In the genomic region with DNA sequence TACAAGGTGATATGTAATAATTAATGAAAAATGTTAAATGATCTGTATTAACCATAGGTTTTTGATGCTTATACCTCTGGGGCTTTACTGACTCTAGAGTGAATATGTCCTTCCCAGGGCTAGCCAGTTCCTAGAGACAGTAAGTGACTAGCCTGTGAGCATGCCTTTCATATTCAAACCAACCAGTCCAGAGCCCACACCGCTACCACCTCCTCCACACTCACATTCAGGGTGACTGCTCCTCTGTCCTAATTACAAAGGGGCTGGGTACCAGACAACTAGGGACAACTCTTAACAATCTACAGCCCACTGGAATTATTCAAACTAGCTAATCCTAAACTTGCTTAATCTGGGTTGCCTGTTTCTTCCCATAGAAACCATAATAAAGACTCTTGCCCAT, we compare ENCODE assay signal across 28 cellular contexts.
"Had no signal": no experiment of that assay in that cellular context is flagged by ENCODE, and none has a peak within 500 bp of the region (broad histone marks: within the 10 kb centered on the region; RNA-seq: fewer than 3 reads in every experiment).

No MANE protein-coding gene starts in this region.

- ATAC-seq: left colon; left lung; lower lobe of right lung; naive thymus-derived CD8-positive, alpha-beta T cell; pancreas; right cardiac atrium; stimulated activated effector memory CD8-positive, alpha-beta T cell treated with anti-CD3 and anti-CD28 coated beads, Interleukin-12 subunit alpha, Interleukin-12 subunit beta, amount 100 ng/mL, for 72 hours; upper lobe of right lung had no signal

- H3K9me3 Mint-ChIP-seq: immature natural killer cell; naive thymus-derived CD8-positive, alpha-beta T cell; nephron; neural crest cell; stimulated activated effector memory CD8-positive, alpha-beta T cell treated with anti-CD3 and anti-CD28 coated beads, Interleukin-12 subunit alpha, Interleukin-12 subunit beta, amount 100 ng/mL, for 72 hours; stimulated activated naive CD8-positive, alpha-beta T cell treated with anti-CD3 and anti-CD28 coated beads, Interleukin-15, Interleukin-2, amounts not matched to agents 100 ng/mL and 50 ng/mL, for 24 hours had no signal

- H3K27me3 ChIP-seq: left lung, pancreas, sigmoid colon, spleen, suprapubic skin, tibial artery, upper lobe of right lung had no signal

- DNase-seq: immature natural killer cell; kidney; left colon; left lung; lower lobe of right lung; mammary epithelial cell; mesenchymal stem cell; naive thymus-derived CD8-positive, alpha-beta T cell; nucleus accumbens; pancreas; posterior cingulate gyrus; retina; right cardiac atrium; sigmoid colon; small intestine; spleen; stimulated activated CD4-positive, alpha-beta T cell treated with anti-CD3 and anti-CD28 coated beads, Interleukin-4, amount 100 ng/mL, for 24 hours; stimulated activated naive CD4-positive, alpha-beta T cell; tibial artery; trophoblast cell; upper lobe of right lung had no signal

- H3K27me3 Mint-ChIP-seq: naive thymus-derived CD8-positive, alpha-beta T cell; stimulated activated naive CD8-positive, alpha-beta T cell treated with anti-CD3 and anti-CD28 coated beads, Interleukin-15, Interleukin-2, amounts not matched to agents 100 ng/mL and 50 ng/mL, for 24 hours had no signal

- H3K4me1 ChIP-seq: left lung, lower lobe of right lung, pancreas, prostate gland, sigmoid colon, spleen, suprapubic skin, tibial artery, upper lobe of right lung had no signal

- H3K4me1 Mint-ChIP-seq: immature natural killer cell; nephron; neural crest cell; stimulated activated effector memory CD8-positive, alpha-beta T cell treated with anti-CD3 and anti-CD28 coated beads, Interleukin-12 subunit alpha, Interleukin-12 subunit beta, amount 100 ng/mL, for 72 hours had no signal

- H3K9me3 ChIP-seq: left lung, lower lobe of right lung, pancreas, prostate gland, sigmoid colon, spleen, suprapubic skin, thoracic aorta, tibial artery, upper lobe of right lung had no signal

- H3K27ac ChIP-seq: left lung, lower lobe of right lung, pancreas, prostate gland, sigmoid colon, spleen, suprapubic skin, thoracic aorta, tibial artery, upper lobe of right lung had no signal

- H3K4me3 Mint-ChIP-seq: immature natural killer cell; naive thymus-derived CD8-positive, alpha-beta T cell; nephron; neural crest cell; stimulated activated effector memory CD8-positive, alpha-beta T cell treated with anti-CD3 and anti-CD28 coated beads, Interleukin-12 subunit alpha, Interleukin-12 subunit beta, amount 100 ng/mL, for 72 hours; stimulated activated naive CD8-positive, alpha-beta T cell treated with anti-CD3 and anti-CD28 coated beads, Interleukin-15, Interleukin-2, amounts not matched to agents 100 ng/mL and 50 ng/mL, for 24 hours had no signal

- H3K27ac Mint-ChIP-seq: nephron; stimulated activated effector memory CD8-positive, alpha-beta T cell treated with anti-CD3 and anti-CD28 coated beads, Interleukin-12 subunit alpha, Interleukin-12 subunit beta, amount 100 ng/mL, for 72 hours; stimulated activated naive CD8-positive, alpha-beta T cell treated with anti-CD3 and anti-CD28 coated beads, Interleukin-15, Interleukin-2, amounts not matched to agents 100 ng/mL and 50 ng/mL, for 24 hours had no signal

- H3K4me3 ChIP-seq: left lung, lower lobe of right lung, pancreas, prostate gland, sigmoid colon, spleen, suprapubic skin, thoracic aorta, tibial artery, upper lobe of right lung had no signal
